Comparison of ENCODE assay signal across 31 cellular contexts in genomic region chr11:91407842-91408241, GRCh38.
"Had no signal": no experiment of that assay in that cellular context is flagged by ENCODE, and none has a peak within 500 bp of the region (broad histone marks: within the 10 kb centered on the region; RNA-seq: fewer than 3 reads in every experiment).

No MANE protein-coding gene starts in this region.

- H3K4me1 Mint-ChIP-seq: natural killer cell; neural progenitor cell; stimulated activated memory B cell treated with anti-CD40 and anti-IgM and Interleukin-4, amounts not matched to agents 10 μg/mL and 1 μg/mL and 100 μg/mL, for 72 hours; stimulated activated naive CD8-positive, alpha-beta T cell treated with anti-CD3 and anti-CD28 coated beads, Interleukin-15, amount 100 ng/mL, for 72 hours had no signal

- H3K9ac ChIP-seq: neural progenitor cell, parathyroid adenoma had no signal

- H3K27me3 ChIP-seq: neural progenitor cell, ovary, spleen, suprapubic skin, testis, tibial artery, transverse colon, upper lobe of right lung, uterus had no signal

- H3K27me3 Mint-ChIP-seq: progenitor cell of endocrine pancreas; stimulated activated memory B cell treated with anti-CD40 and anti-IgM and Interleukin-4, amounts not matched to agents 10 μg/mL and 1 μg/mL and 100 μg/mL, for 72 hours; stimulated activated naive CD8-positive, alpha-beta T cell treated with anti-CD3 and anti-CD28 coated beads, Interleukin-15, amount 100 ng/mL, for 72 hours; type B pancreatic cell had no signal

- H3K9me3 ChIP-seq: ovary, psoas muscle, testis, tibial artery, transverse colon, upper lobe of right lung, uterus had no signal

- ATAC-seq: natural killer cell; psoas muscle; right cardiac atrium; sciatic nerve; stimulated activated memory B cell treated with anti-CD40 and anti-IgM and Interleukin-4, amounts not matched to agents 10 μg/mL and 1 μg/mL and 100 μg/mL, for 72 hours; stimulated activated naive CD8-positive, alpha-beta T cell treated with anti-CD3 and anti-CD28 coated beads, Interleukin-15, amount 100 ng/mL, for 72 hours; stimulated activated naive CD8-positive, alpha-beta T cell treated with anti-CD3 and anti-CD28 coated beads, Interleukin-15, Interleukin-2, amounts not matched to agents 100 U/mL and 50 U/mL, for 24 hours; upper lobe of right lung had no signal

- H2AFZ ChIP-seq: parathyroid adenoma had no signal

- H3K36me3 Mint-ChIP-seq: natural killer cell; neural progenitor cell; stimulated activated memory B cell treated with anti-CD40 and anti-IgM and Interleukin-4, amounts not matched to agents 10 μg/mL and 1 μg/mL and 100 μg/mL, for 72 hours; type B pancreatic cell had no signal

- H3K36me3 ChIP-seq: neural progenitor cell, ovary, spleen, suprapubic skin, tibial artery, transverse colon, upper lobe of right lung, uterus had no signal

- H3K27ac Mint-ChIP-seq: natural killer cell; nephron; neural progenitor cell; progenitor cell of endocrine pancreas; stimulated activated memory B cell treated with anti-CD40 and anti-IgM and Interleukin-4, amounts not matched to agents 10 μg/mL and 1 μg/mL and 100 μg/mL, for 72 hours; stimulated activated naive CD8-positive, alpha-beta T cell treated with anti-CD3 and anti-CD28 coated beads, Interleukin-15, amount 100 ng/mL, for 72 hours; type B pancreatic cell had no signal

- H3K27ac ChIP-seq: neural progenitor cell, ovary, parathyroid adenoma, psoas muscle, skin epidermis, spleen, suprapubic skin, testis, tibial artery, transverse colon, upper lobe of right lung, uterus had no signal

- H3K4me1 ChIP-seq: neural progenitor cell, parathyroid adenoma, psoas muscle, spleen, suprapubic skin, testis, tibial artery, transverse colon, upper lobe of right lung, uterus had no signal

- H3K4me2 ChIP-seq: neural progenitor cell, smooth muscle cell had no signal

- DNase-seq: natural killer cell; occipital lobe; ovary; posterior cingulate gyrus; psoas muscle; right cardiac atrium; spleen; stimulated activated CD4-positive, alpha-beta T cell treated with anti-CD3 and anti-CD28 coated beads, Interleukin-12 subunit alpha, Interleukin-12 subunit beta, amount 100 ng/mL, for 4 hours; stimulated activated CD4-positive, alpha-beta T cell treated with anti-CD3 and anti-CD28 coated beads, Interleukin-1b, Interleukin-23, amount 100 ng/mL, for 48 hours; stimulated activated CD4-positive, alpha-beta T cell treated with anti-CD3 and anti-CD28 coated beads, Interleukin-4, amount 100 ng/mL, for 1 hour; stimulated activated CD4-positive, alpha-beta T cell treated with anti-CD3 and anti-CD28 coated beads, Interleukin-4, amount 100 ng/mL, for 4 hours; stimulated activated CD8-positive, alpha-beta memory T cell treated with anti-CD3 and anti-CD28 coated beads, Interleukin-4, amount 100 ng/mL, for 48 hours; stimulated activated naive CD4-positive, alpha-beta T cell; stimulated activated naive CD8-positive, alpha-beta T cell treated with anti-CD3 and anti-CD28 coated beads, Interleukin-15, amount 100 ng/mL, for 72 hours; stimulated activated naive CD8-positive, alpha-beta T cell treated with anti-CD3 and anti-CD28 coated beads, Interleukin-15, Interleukin-2, amounts not matched to agents 100 U/mL and 50 U/mL, for 24 hours; substantia nigra; testis; tibial artery; transverse colon; upper lobe of right lung; uterus had no signal

- H3K4me3 Mint-ChIP-seq: natural killer cell; nephron; neural progenitor cell; stimulated activated memory B cell treated with anti-CD40 and anti-IgM and Interleukin-4, amounts not matched to agents 10 μg/mL and 1 μg/mL and 100 μg/mL, for 72 hours; stimulated activated naive CD8-positive, alpha-beta T cell treated with anti-CD3 and anti-CD28 coated beads, Interleukin-15, amount 100 ng/mL, for 72 hours; type B pancreatic cell had no signal

- H3K9me3 Mint-ChIP-seq: neural progenitor cell; stimulated activated memory B cell treated with anti-CD40 and anti-IgM and Interleukin-4, amounts not matched to agents 10 μg/mL and 1 μg/mL and 100 μg/mL, for 72 hours; type B pancreatic cell had no signal

- H3K4me3 ChIP-seq: neural progenitor cell, ovary, psoas muscle, skin epidermis, smooth muscle cell, spleen, suprapubic skin, testis, tibial artery, transverse colon, upper lobe of right lung, uterus had no signal
